1 cellular context compared by ENCODE assay signal in genomic region chr11:64743591-64744543, GRCh38.
TF ChIP-seq lines count a peak whose summit lies in the region.

RASGRP2 (minus strand) TSS chr11:64744142; CDS start chr11:64742866, 1,276 bp downstream.

TF ChIP-seq in K562, 482 proteins besides CTCF, POLR2A, EP300 and RAD21 (continued from another document and continues in another):
- no peak for TF ChIP-seq CLOCK (CRISPR knock-in tag; IDR thresholded peaks at IDR 0.05; ENCODE audit: borderline replicate concordance)
- TF ChIP-seq ETV1 (tag; conservative IDR thresholded peaks at IDR 0.05; ENCODE audit: low read depth): no peak
- TF ChIP-seq ELK1 (CRISPR knock-in tag; IDR thresholded peaks at IDR 0.05): no peak
- no peak for TF ChIP-seq CBFB (CRISPR knock-in tag; IDR thresholded peaks at IDR 0.05)
- no peak for TF ChIP-seq CBX2 (IDR thresholded peaks at IDR 0.05; ENCODE audit: insufficient read depth, low read length, poor library complexity, severe bottlenecking)
- TF ChIP-seq ATF7 (IDR thresholded peaks at IDR 0.05): peak; percentile 72
- no peak for TF ChIP-seq RBM14 (IDR thresholded peaks at IDR 0.05; ENCODE audit: borderline replicate concordance, insufficient read depth, low read depth, low read length)
- TF ChIP-seq PHF21A (IDR thresholded peaks at IDR 0.05; ENCODE audit: borderline replicate concordance, low read depth): no peak
- no peak for TF ChIP-seq CBFA2T3 (IDR thresholded peaks at IDR 0.05)
- TF ChIP-seq EHMT2 (IDR thresholded peaks at IDR 0.05): no peak
- no peak for TF ChIP-seq PRMT5 (CRISPR knock-in tag; IDR thresholded peaks at IDR 0.05)
- TF ChIP-seq PREB (CRISPR knock-in tag; IDR thresholded peaks at IDR 0.05): no peak
- no peak for TF ChIP-seq MTA1 (IDR thresholded peaks at IDR 0.05; ENCODE audit: borderline replicate concordance)
- TF ChIP-seq ZNF263 (CRISPR knock-in tag; IDR thresholded peaks at IDR 0.05; ENCODE audit: borderline replicate concordance): no peak
- TF ChIP-seq BRF1 (IDR thresholded peaks at IDR 0.05; ENCODE audit: borderline replicate concordance, extremely low read depth, insufficient read length): no peak
- TF ChIP-seq TOE1 (IDR thresholded peaks at IDR 0.05; ENCODE audit: borderline replicate concordance): no peak
- 0 out of 2 replicates have a peak, but pooled peaks have one; percentile 7 for TF ChIP-seq TOE1 (CRISPR knock-in tag; IDR thresholded peaks at IDR 0.05; ENCODE audit: borderline replicate concordance, low read depth)
- TF ChIP-seq MCM5 (IDR thresholded peaks at IDR 0.05; ENCODE audit: low read depth): no peak
- no peak for TF ChIP-seq ZNF668 (CRISPR knock-in tag; IDR thresholded peaks at IDR 0.05)
- no peak for TF ChIP-seq MED1 (CRISPR knock-in tag; IDR thresholded peaks at IDR 0.05; ENCODE audit: borderline replicate concordance)
- no peak for TF ChIP-seq TEAD2 (tag; IDR thresholded peaks at IDR 0.05)
- no peak for TF ChIP-seq RBM39 (optimal IDR thresholded peaks at IDR 0.05; ENCODE audit: low read depth, low read length)
- TF ChIP-seq L3MBTL2 (IDR thresholded peaks at IDR 0.05): no peak
- no peak for TF ChIP-seq E2F3 (CRISPR knock-in tag; IDR thresholded peaks at IDR 0.05)
- TF ChIP-seq TRIM24 (IDR thresholded peaks at IDR 0.05): no peak; a peak in 1 of 4 replicates
- no peak; the same call in 1 of the 2 replicates for TF ChIP-seq SP1 (CRISPR knock-in tag; IDR thresholded peaks at IDR 0.05)
- TF ChIP-seq ILK (tag; IDR thresholded peaks at IDR 0.05; ENCODE audit: borderline replicate concordance, low read depth): no peak
- TF ChIP-seq HNRNPLL (IDR thresholded peaks at IDR 0.05; ENCODE audit: low read depth, low read length, poor library complexity, severe bottlenecking): no peak
- no peak for TF ChIP-seq MCM2 (IDR thresholded peaks at IDR 0.05; ENCODE audit: low read depth)
- TF ChIP-seq HDAC6 (IDR thresholded peaks at IDR 0.05; ENCODE audit: low read depth, low read length): no peak
- no peak for TF ChIP-seq SFPQ (IDR thresholded peaks at IDR 0.05; ENCODE audit: low read depth, low read length)
- no peak for TF ChIP-seq ZNF785 (CRISPR knock-in tag; IDR thresholded peaks at IDR 0.05)
- no peak for TF ChIP-seq RFX7 (CRISPR knock-in tag; IDR thresholded peaks at IDR 0.05)
- TF ChIP-seq FOXA3 (CRISPR knock-in tag; conservative IDR thresholded peaks at IDR 0.05 in 1 of 2, IDR thresholded peaks at IDR 0.05 in 1 of 2): no peak
- no peak for TF ChIP-seq ASH1L (IDR thresholded peaks at IDR 0.05; ENCODE audit: borderline replicate concordance, low read depth, partially characterized antibody)
- TF ChIP-seq BACH1 (tag; IDR thresholded peaks at IDR 0.05): no peak
- TF ChIP-seq USF1 (CRISPR knock-in tag; IDR thresholded peaks at IDR 0.05): peak; percentile 59; the same call in 1 of the 2 replicates
- 0 out of 2 replicates have a peak, but pooled peaks have one; percentile 34 for TF ChIP-seq TARDBP (IDR thresholded peaks at IDR 0.05)
- TF ChIP-seq ZNF780A (CRISPR knock-in tag; IDR thresholded peaks at IDR 0.05): no peak
- TF ChIP-seq, protein P1, sequence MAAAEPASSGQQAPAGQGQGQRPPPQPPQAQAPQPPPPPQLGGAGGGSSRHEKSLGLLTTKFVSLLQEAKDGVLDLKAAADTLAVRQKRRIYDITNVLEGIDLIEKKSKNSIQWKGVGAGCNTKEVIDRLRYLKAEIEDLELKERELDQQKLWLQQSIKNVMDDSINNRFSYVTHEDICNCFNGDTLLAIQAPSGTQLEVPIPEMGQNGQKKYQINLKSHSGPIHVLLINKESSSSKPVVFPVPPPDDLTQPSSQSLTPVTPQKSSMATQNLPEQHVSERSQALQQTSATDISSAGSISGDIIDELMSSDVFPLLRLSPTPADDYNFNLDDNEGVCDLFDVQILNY (CRISPR knock-in tag; IDR thresholded peaks at IDR 0.05): no peak
- TF ChIP-seq GTF2A2 (tag; IDR thresholded peaks at IDR 0.05): no peak
- TF ChIP-seq JUN (IDR thresholded peaks at IDR 0.05; ENCODE audit: borderline replicate concordance, low read depth, low read length): no peak
- TF ChIP-seq JUN (CRISPR knock-in tag; IDR thresholded peaks at IDR 0.05; ENCODE audit: borderline replicate concordance): no peak
- TF ChIP-seq CHCHD3 (CRISPR knock-in tag; IDR thresholded peaks at IDR 0.05): no peak
- TF ChIP-seq ZZZ3 (IDR thresholded peaks at IDR 0.05): no peak
- no peak for TF ChIP-seq STAT5B (CRISPR knock-in tag; IDR thresholded peaks at IDR 0.05)
- TF ChIP-seq ELF2 (CRISPR knock-in tag; IDR thresholded peaks at IDR 0.05): no peak
- TF ChIP-seq, protein P2, sequence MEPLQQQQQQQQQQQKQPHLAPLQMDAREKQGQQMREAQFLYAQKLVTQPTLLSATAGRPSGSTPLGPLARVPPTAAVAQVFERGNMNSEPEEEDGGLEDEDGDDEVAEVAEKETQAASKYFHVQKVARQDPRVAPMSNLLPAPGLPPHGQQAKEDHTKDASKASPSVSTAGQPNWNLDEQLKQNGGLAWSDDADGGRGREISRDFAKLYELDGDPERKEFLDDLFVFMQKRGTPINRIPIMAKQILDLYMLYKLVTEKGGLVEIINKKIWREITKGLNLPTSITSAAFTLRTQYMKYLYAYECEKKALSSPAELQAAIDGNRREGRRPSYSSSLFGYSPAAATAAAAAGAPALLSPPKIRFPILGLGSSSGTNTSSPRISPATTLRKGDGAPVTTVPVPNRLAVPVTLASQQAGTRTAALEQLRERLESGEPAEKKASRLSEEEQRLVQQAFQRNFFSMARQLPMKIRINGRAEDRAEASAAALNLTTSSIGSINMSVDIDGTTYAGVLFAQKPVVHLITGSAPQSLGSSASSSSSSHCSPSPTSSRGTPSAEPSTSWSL (CRISPR knock-in tag; IDR thresholded peaks at IDR 0.05; ENCODE audit: borderline replicate concordance): no peak
- no peak for TF ChIP-seq PHTF2 (CRISPR knock-in tag; IDR thresholded peaks at IDR 0.05)
- no peak for TF ChIP-seq SRSF7 (optimal IDR thresholded peaks at IDR 0.05; ENCODE audit: low read depth, low read length)
- TF ChIP-seq POLR3G (IDR thresholded peaks at IDR 0.05; ENCODE audit: extremely low read depth, insufficient read length, insufficient replicate concordance): no peak
- no peak for TF ChIP-seq MTF1 (CRISPR knock-in tag; IDR thresholded peaks at IDR 0.05; ENCODE audit: borderline replicate concordance)
- TF ChIP-seq, protein P3, sequence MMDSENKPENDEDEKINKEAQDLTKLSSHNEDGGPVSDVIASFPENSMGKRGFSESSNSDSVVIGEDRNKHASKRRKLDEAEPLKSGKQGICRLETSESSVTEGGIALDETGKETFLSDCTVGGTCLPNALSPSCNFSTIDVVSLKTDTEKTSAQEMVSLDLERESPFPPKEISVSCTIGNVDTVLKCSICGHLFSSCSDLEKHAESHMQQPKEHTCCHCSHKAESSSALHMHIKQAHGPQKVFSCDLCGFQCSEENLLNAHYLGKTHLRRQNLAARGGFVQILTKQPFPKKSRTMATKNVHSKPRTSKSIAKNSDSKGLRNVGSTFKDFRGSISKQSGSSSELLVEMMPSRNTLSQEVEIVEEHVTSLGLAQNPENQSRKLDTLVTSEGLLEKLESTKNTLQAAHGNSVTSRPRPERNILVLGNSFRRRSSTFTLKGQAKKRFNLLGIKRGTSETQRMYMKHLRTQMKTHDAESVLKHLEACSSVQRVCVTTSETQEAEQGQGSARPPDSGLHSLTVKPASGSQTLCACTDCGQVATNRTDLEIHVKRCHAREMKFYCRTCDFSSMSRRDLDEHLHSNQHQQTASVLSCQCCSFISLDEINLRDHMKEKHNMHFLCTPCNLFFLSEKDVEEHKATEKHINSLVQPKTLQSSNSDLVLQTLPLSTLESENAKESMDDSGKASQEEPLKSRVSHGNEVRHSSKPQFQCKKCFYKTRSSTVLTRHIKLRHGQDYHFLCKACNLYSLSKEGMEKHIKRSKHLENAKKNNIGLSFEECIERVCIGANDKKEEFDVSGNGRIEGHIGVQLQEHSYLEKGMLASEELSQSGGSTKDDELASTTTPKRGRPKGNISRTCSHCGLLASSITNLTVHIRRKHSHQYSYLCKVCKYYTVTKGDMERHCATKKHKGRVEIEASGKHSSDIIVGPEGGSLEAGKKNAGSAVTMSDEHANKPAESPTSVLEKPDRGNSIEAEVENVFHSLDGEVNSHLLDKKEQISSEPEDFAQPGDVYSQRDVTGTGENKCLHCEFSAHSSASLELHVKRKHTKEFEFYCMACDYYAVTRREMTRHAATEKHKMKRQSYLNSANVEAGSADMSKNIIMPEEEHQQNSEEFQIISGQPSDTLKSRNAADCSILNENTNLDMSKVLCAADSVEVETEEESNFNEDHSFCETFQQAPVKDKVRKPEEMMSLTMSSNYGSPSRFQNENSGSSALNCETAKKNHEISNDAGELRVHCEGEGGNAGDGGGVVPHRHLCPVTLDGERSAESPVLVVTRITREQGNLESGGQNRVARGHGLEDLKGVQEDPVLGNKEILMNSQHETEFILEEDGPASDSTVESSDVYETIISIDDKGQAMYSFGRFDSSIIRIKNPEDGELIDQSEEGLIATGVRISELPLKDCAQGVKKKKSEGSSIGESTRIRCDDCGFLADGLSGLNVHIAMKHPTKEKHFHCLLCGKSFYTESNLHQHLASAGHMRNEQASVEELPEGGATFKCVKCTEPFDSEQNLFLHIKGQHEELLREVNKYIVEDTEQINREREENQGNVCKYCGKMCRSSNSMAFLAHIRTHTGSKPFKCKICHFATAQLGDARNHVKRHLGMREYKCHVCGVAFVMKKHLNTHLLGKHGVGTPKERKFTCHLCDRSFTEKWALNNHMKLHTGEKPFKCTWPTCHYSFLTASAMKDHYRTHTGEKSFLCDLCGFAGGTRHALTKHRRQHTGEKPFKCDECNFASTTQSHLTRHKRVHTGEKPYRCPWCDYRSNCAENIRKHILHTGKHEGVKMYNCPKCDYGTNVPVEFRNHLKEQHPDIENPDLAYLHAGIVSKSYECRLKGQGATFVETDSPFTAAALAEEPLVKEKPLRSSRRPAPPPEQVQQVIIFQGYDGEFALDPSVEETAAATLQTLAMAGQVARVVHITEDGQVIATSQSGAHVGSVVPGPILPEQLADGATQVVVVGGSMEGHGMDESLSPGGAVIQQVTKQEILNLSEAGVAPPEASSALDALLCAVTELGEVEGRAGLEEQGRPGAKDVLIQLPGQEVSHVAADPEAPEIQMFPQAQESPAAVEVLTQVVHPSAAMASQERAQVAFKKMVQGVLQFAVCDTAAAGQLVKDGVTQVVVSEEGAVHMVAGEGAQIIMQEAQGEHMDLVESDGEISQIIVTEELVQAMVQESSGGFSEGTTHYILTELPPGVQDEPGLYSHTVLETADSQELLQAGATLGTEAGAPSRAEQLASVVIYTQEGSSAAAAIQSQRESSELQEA (IDR thresholded peaks at IDR 0.05; ENCODE audit: low read depth): no peak
- TF ChIP-seq GATA2 (CRISPR knock-in tag; IDR thresholded peaks at IDR 0.05): no peak
- no peak for TF ChIP-seq HNRNPH1 (optimal IDR thresholded peaks at IDR 0.05; ENCODE audit: low read depth, low read length)
- TF ChIP-seq CREB1 (IDR thresholded peaks at IDR 0.05): no peak; the same call in 1 of the 2 replicates
- TF ChIP-seq CREB1 (CRISPR knock-in tag; IDR thresholded peaks at IDR 0.05): peak; percentile 66
